Comparison of ENCODE assay signal across 25 cellular contexts in genomic region chr2:17740203-17740602, GRCh38. TPM values are rescaled to one million over a fixed set of nuclear protein-coding genes. Genes with fewer than 3 reads are reported as not detected.
A peak's percentile ranks its signal among the peaks of the same experiment; 100 is the strongest.
DNase-seq lines count a peak whose midpoint lies in the region; ATAC-seq and TF ChIP-seq lines count a peak whose summit lies in the region.
"Had no signal": no experiment of that assay in that cellular context is flagged by ENCODE, and none has a peak within 500 bp of the region (broad histone marks: within the 10 kb centered on the region; RNA-seq: fewer than 3 reads in every experiment).

No MANE protein-coding gene starts in this region.

- H3K9me3 ChIP-seq in left ventricle myocardium inferior (replicated peaks) (no peaks in the 10 kb centered on the region), T-helper 17 cell (ENCODE audit: control insufficient read depth, low read length, poor library complexity, severe bottlenecking) (no peaks in the 10 kb centered on the region), testis (no peaks in the 10 kb centered on the region)
- H3K9me3 ChIP-seq: A549; BLaER1 treated with 17β-estradiol and CSF1 and Interleukin-3, amounts not matched to agents 10 nM and 100 nM had no signal

- TF ChIP-seq CTCF in left ventricle myocardium inferior (IDR thresholded peaks at IDR 0.05; ENCODE audit: borderline replicate concordance) (no peak), testis (IDR thresholded peaks at IDR 0.05) (no peak)

- intact Hi-C loops in Right ventricle myocardium superior (cut with DNase I) = no loop called here
- intact Hi-C loops in left ventricle myocardium inferior (cut with micrococcal nuclease) = no loop called here
- intact Hi-C loops in testis (cut with DNase I; ENCODE audit: low total_unique reads) = no loop called here

- peaks cover 16% of the 10 kb centered on the region for H3K36me3 Mint-ChIP-seq in T-helper 17 cell (ENCODE audit: low read depth)
- peaks cover 43% of the 10 kb centered on the region for H3K36me3 Mint-ChIP-seq in memory B cell

- TF ChIP-seq POLR2A in testis (IDR thresholded peaks at IDR 0.05) = no peak

- no peaks in the 10 kb centered on the region for H3K9me3 Mint-ChIP-seq in memory B cell
- H3K9me3 Mint-ChIP-seq: CD4-positive, alpha-beta memory T cell had no signal

- peak overlapping the region; percentile 72 for H3K27ac Mint-ChIP-seq in T-helper 17 cell
- H3K27ac Mint-ChIP-seq in memory B cell = peak overlapping the region; percentile 73

- WGBS in testis, 2 donors = 97 to 100% methylated on average over 2 of the region's 2 CpGs

- no peak for DNase-seq in Right ventricle myocardium superior
- no peak for DNase-seq in left ventricle myocardium inferior
- no peak for DNase-seq in T-helper 17 cell
- no peak for DNase-seq in memory B cell (ENCODE audit: low spot score in 2 of 2)
- DNase-seq in testis = no peak
- no peak for DNase-seq in NCI-H2081 treated with DMSO at 0.1 percent for 48 hours (lab: John Stamatoyannopoulos, UW)
- DNase-seq: AML-193; CD4-positive, alpha-beta memory T cell; COR-L47; DMS53; GOT3; HCEC 1CT; NCI-H1048; NCI-H1417; NCI-H1694; NCI-H2029 treated with DMSO at 0.1 percent for 48 hours; NCI-H2227 treated with DMSO at 0.1 percent for 48 hours; NCI-H526 treated with DMSO at 0.1 percent for 48 hours; PC-9; SHP77 had no signal

- peak; percentile 85 for ATAC-seq in Right ventricle myocardium superior (ENCODE audit: poor library complexity)
- ATAC-seq in T-helper 17 cell = no peak
- ATAC-seq in memory B cell (ENCODE audit: low read depth) = no peak
- no peak for ATAC-seq in GM19452 (IDR thresholded peaks at IDR 0.05; ENCODE audit: unreplicated experiment)
- ATAC-seq in HG03196 (IDR thresholded peaks at IDR 0.05; ENCODE audit: unreplicated experiment) = no peak
- ATAC-seq: A549 had no signal

- H3K27me3 ChIP-seq in left ventricle myocardium inferior (ENCODE audit: low read depth) = no peaks in the 10 kb centered on the region
- H3K27me3 ChIP-seq in testis = no peaks in the 10 kb centered on the region
- H3K27me3 ChIP-seq: BLaER1 treated with 17β-estradiol and CSF1 and Interleukin-3, amounts not matched to agents 10 nM and 100 nM had no signal

- no peak overlapping the region for H3K4me3 ChIP-seq in left ventricle myocardium inferior
- no peak overlapping the region for H3K4me3 ChIP-seq in testis
- H3K4me3 ChIP-seq: A549; BLaER1 treated with 17β-estradiol and CSF1 and Interleukin-3, amounts not matched to agents 10 nM and 100 nM; PC-9 had no signal

- H3K27ac ChIP-seq in left ventricle myocardium inferior (replicated peaks) (no peak overlapping the region), testis (peak overlapping the region; percentile 32 to 50)
- H3K27ac ChIP-seq: A549; BLaER1 treated with 17β-estradiol and CSF1 and Interleukin-3, amounts not matched to agents 10 nM and 100 nM; KMS-11; PC-9 had no signal

- H3K4me3 Mint-ChIP-seq in T-helper 17 cell = no peak overlapping the region
- no peak overlapping the region for H3K4me3 Mint-ChIP-seq in memory B cell

- no peaks in the 10 kb centered on the region for H3K27me3 Mint-ChIP-seq in T-helper 17 cell
- H3K27me3 Mint-ChIP-seq in memory B cell = no peaks in the 10 kb centered on the region
- H3K27me3 Mint-ChIP-seq: CD4-positive, alpha-beta memory T cell had no signal

- H3K36me3 ChIP-seq in left ventricle myocardium inferior = peaks cover 66% of the 10 kb centered on the region
- no peaks in the 10 kb centered on the region for H3K36me3 ChIP-seq in testis (ENCODE audit: low read depth, missing control alignments)

- H3K4me1 ChIP-seq in left ventricle myocardium inferior (peaks cover 16% of the 10 kb centered on the region), testis (no peaks in the 10 kb centered on the region)
- H3K4me1 ChIP-seq: A549 had no signal

- peaks cover 2% of the 10 kb centered on the region for H3K4me1 Mint-ChIP-seq in T-helper 17 cell
- H3K4me1 Mint-ChIP-seq in memory B cell = peaks cover 15% of the 10 kb centered on the region

RNA-seq across cellular contexts. Expression of gene SMC6, which starts 13.4 kb away (rescaled TPM):
- total RNA-seq in Right ventricle myocardium superior (12.1 TPM), left ventricle myocardium inferior (13.3 TPM), T-helper 17 cell (10 to 100 TPM; 14.1 to 14.4 TPM), testis (10 to 100 TPM; 73.8 to 79.0 TPM)
- polyA plus RNA-seq in testis (ENCODE audit: insufficient read depth, low read depth, low replicate concordance) = 21.7 TPM

RNA-seq across cellular contexts. Expression of gene GEN1, which starts 13.7 kb away (rescaled TPM):
- total RNA-seq in Right ventricle myocardium superior = 4.5 TPM
- 4.3 TPM for total RNA-seq in left ventricle myocardium inferior
- 10 to 100 TPM in 1 of 2 donors, 1 to 10 TPM in 1; 7.2 to 10.7 TPM for total RNA-seq in T-helper 17 cell
- total RNA-seq in testis = 10 to 100 TPM; 31.9 to 59.1 TPM
- 12.8 TPM for polyA plus RNA-seq in testis (ENCODE audit: insufficient read depth, low read depth, low replicate concordance)
